In genomic region chr2:219618733-219619122, GRCh38 we compare ENCODE assay signal across 17 cellular contexts. TPM values are rescaled to one million over a fixed set of nuclear protein-coding genes. Genes with fewer than 3 reads are reported as not detected.
A peak's percentile ranks its signal among the peaks of the same experiment; 100 is the strongest.
DNase-seq lines count a peak whose midpoint lies in the region; ATAC-seq, FAIRE-seq and TF ChIP-seq lines count a peak whose summit lies in the region.
"Had no signal": no experiment of that assay in that cellular context is flagged by ENCODE, and none has a peak within 500 bp of the region (broad histone marks: within the 10 kb centered on the region; RNA-seq: fewer than 3 reads in every experiment).

No MANE protein-coding gene starts in this region.

- H3K27me3 ChIP-seq in heart left ventricle (no peaks in the 10 kb centered on the region), right atrium auricular region (no peaks in the 10 kb centered on the region)
- H3K27me3 ChIP-seq: BE2C had no signal

- no peaks in the 10 kb centered on the region for H3K9me3 Mint-ChIP-seq in activated T-helper 2 cell treated with anti-CD3 and anti-CD28 coated beads, Interferon-gamma antibody, Interleukin-2, Interleukin-4, amounts not matched to agents 10 μg/mL and 5 μg/mL and 100 μg/mL, durations not matched to agents 14 hours and 24 hours and 36 hours
- H3K9me3 Mint-ChIP-seq in stimulated activated naive B cell treated with anti-CD40 and anti-IgM and Interleukin-4, amounts not matched to agents 10 μg/mL and 1 μg/mL and 100 μg/mL, for 72 hours = no peaks in the 10 kb centered on the region
- H3K9me3 Mint-ChIP-seq: CD4-positive, alpha-beta memory T cell had no signal

- H3K4me3 Mint-ChIP-seq in activated T-helper 2 cell treated with anti-CD3 and anti-CD28 coated beads, Interferon-gamma antibody, Interleukin-2, Interleukin-4, amounts not matched to agents 10 μg/mL and 5 μg/mL and 100 μg/mL, durations not matched to agents 14 hours and 24 hours and 36 hours (ENCODE audit: low read depth) = no peak overlapping the region
- no peak overlapping the region for H3K4me3 Mint-ChIP-seq in stimulated activated naive B cell treated with anti-CD40 and anti-IgM and Interleukin-4, amounts not matched to agents 10 μg/mL and 1 μg/mL and 100 μg/mL, for 72 hours
- H3K4me3 Mint-ChIP-seq: CD4-positive, alpha-beta memory T cell had no signal

- TF ChIP-seq POLR2A in heart left ventricle (IDR thresholded peaks at IDR 0.05) = no peak

- peaks cover 12% of the 10 kb centered on the region for H3K36me3 Mint-ChIP-seq in activated T-helper 2 cell treated with anti-CD3 and anti-CD28 coated beads, Interferon-gamma antibody, Interleukin-2, Interleukin-4, amounts not matched to agents 10 μg/mL and 5 μg/mL and 100 μg/mL, durations not matched to agents 14 hours and 24 hours and 36 hours (ENCODE audit: low read depth)
- H3K36me3 Mint-ChIP-seq in stimulated activated naive B cell treated with anti-CD40 and anti-IgM and Interleukin-4, amounts not matched to agents 10 μg/mL and 1 μg/mL and 100 μg/mL, for 72 hours = peaks cover 21 to 29% of the 10 kb centered on the region in 2 donors

- no peak for FAIRE-seq in kidney (lab: Jason Lieb, UNC)
- FAIRE-seq: A549, GM19239 had no signal

- H3K9ac ChIP-seq in kidney (ENCODE audit: low read length in 2 of 2) = no peak overlapping the region

- H3K4me1 ChIP-seq in heart left ventricle = peaks cover 0 to 51% (median 15%) of the 10 kb centered on the region in 12 donors
- H3K4me1 ChIP-seq in right atrium auricular region = peaks cover 0 to 29% of the 10 kb centered on the region in 2 donors
- no peaks in the 10 kb centered on the region for H3K4me1 ChIP-seq in kidney (ENCODE audit: control insufficient read depth in 1 of 2, insufficient read depth in 1 of 2, low read depth in 1 of 2, low read length in 2 of 2)
- H3K4me1 ChIP-seq: A549, BE2C, HAP-1 had no signal

- peak overlapping the region in 7 of 12 donors; percentile 1 to 60 (median 20) for H3K27ac ChIP-seq in heart left ventricle
- H3K27ac ChIP-seq in right atrium auricular region = no peak overlapping the region
- H3K27ac ChIP-seq in kidney (ENCODE audit: low read depth in 2 of 2, low read length in 2 of 2) = no peak overlapping the region
- H3K27ac ChIP-seq: A549, C4-2B had no signal

- no peak for ATAC-seq in heart left ventricle
- no peak for ATAC-seq in stimulated activated naive B cell treated with anti-CD40 and anti-IgM and Interleukin-4, amounts not matched to agents 10 μg/mL and 1 μg/mL and 100 μg/mL, for 72 hours (replicated peaks)
- ATAC-seq: A549 had no signal

- H3K27ac Mint-ChIP-seq in activated T-helper 2 cell treated with anti-CD3 and anti-CD28 coated beads, Interferon-gamma antibody, Interleukin-2, Interleukin-4, amounts not matched to agents 10 μg/mL and 5 μg/mL and 100 μg/mL, durations not matched to agents 14 hours and 24 hours and 36 hours = peak overlapping the region; percentile 48
- H3K27ac Mint-ChIP-seq in stimulated activated naive B cell treated with anti-CD40 and anti-IgM and Interleukin-4, amounts not matched to agents 10 μg/mL and 1 μg/mL and 100 μg/mL, for 72 hours = peak overlapping the region; percentile 21

- no peaks in the 10 kb centered on the region for H3K4me1 Mint-ChIP-seq in activated T-helper 2 cell treated with anti-CD3 and anti-CD28 coated beads, Interferon-gamma antibody, Interleukin-2, Interleukin-4, amounts not matched to agents 10 μg/mL and 5 μg/mL and 100 μg/mL, durations not matched to agents 14 hours and 24 hours and 36 hours (ENCODE audit: low read depth)
- H3K4me1 Mint-ChIP-seq in stimulated activated naive B cell treated with anti-CD40 and anti-IgM and Interleukin-4, amounts not matched to agents 10 μg/mL and 1 μg/mL and 100 μg/mL, for 72 hours = no peaks in the 10 kb centered on the region

- H3K27me3 Mint-ChIP-seq in activated T-helper 2 cell treated with anti-CD3 and anti-CD28 coated beads, Interferon-gamma antibody, Interleukin-2, Interleukin-4, amounts not matched to agents 10 μg/mL and 5 μg/mL and 100 μg/mL, durations not matched to agents 14 hours and 24 hours and 36 hours (ENCODE audit: low read depth) = peaks cover 6% of the 10 kb centered on the region
- peaks cover 9 to 22% of the 10 kb centered on the region in 2 donors for H3K27me3 Mint-ChIP-seq in stimulated activated naive B cell treated with anti-CD40 and anti-IgM and Interleukin-4, amounts not matched to agents 10 μg/mL and 1 μg/mL and 100 μg/mL, for 72 hours

- no peaks in the 10 kb centered on the region for H3K9me3 ChIP-seq in heart left ventricle
- no peaks in the 10 kb centered on the region for H3K9me3 ChIP-seq in right atrium auricular region
- no peaks in the 10 kb centered on the region for H3K9me3 ChIP-seq in kidney (ENCODE audit: control insufficient read depth in 1 of 2, low read length in 2 of 2)
- H3K9me3 ChIP-seq: A549, BE2C, HAP-1 had no signal

- intact Hi-C loops in heart left ventricle (cut with DNase I) = no loop called here
- intact Hi-C loops in activated T-helper 2 cell treated with anti-CD3 and anti-CD28 coated beads, Interferon-gamma antibody, Interleukin-2, Interleukin-4, amounts not matched to agents 10 μg/mL and 5 μg/mL and 100 μg/mL, durations not matched to agents 14 hours and 24 hours and 36 hours (cut with micrococcal nuclease) = no loop called here
- intact Hi-C loops in kidney (cut with DNase I) = no loop called here

- 72 to 81% (median 79%) methylated on average over 3 of the region's 3 CpGs for WGBS in heart left ventricle, 4 donors

- H3K36me3 ChIP-seq in heart left ventricle = peaks cover 0 to 29% (median 17%) of the 10 kb centered on the region in 9 donors
- peaks cover 21% of the 10 kb centered on the region for H3K36me3 ChIP-seq in right atrium auricular region
- peaks cover 5 to 15% of the 10 kb centered on the region in 2 donors for H3K36me3 ChIP-seq in kidney (ENCODE audit: control insufficient read depth in 1 of 2, insufficient read depth in 2 of 2, low read length in 2 of 2)
- H3K36me3 ChIP-seq: HAP-1 had no signal

- no peak for DNase-seq in heart left ventricle
- no peak for DNase-seq in right atrium auricular region (ENCODE audit: low spot score)
- no peak for DNase-seq in activated T-helper 2 cell treated with anti-CD3 and anti-CD28 coated beads, Interferon-gamma antibody, Interleukin-2, Interleukin-4, amounts not matched to agents 10 μg/mL and 5 μg/mL and 100 μg/mL, durations not matched to agents 14 hours and 24 hours and 36 hours (ENCODE audit: low spot score)
- peak; percentile 12 for DNase-seq in kidney
- DNase-seq in stimulated activated naive B cell treated with anti-CD40 and anti-IgM and Interleukin-4, amounts not matched to agents 10 μg/mL and 1 μg/mL and 100 μg/mL, for 72 hours = no peak
- DNase-seq in DMS 273 (lab: John Stamatoyannopoulos, UW; ENCODE audit: unreplicated experiment) = no peak
- DNase-seq in anterior cingulate cortex (lab: John Stamatoyannopoulos, UW) = no peak
- DNase-seq: BE2C; CD4-positive, alpha-beta memory T cell; DMS153; GF-D8; GOT3 had no signal

- H3K4me3 ChIP-seq in heart left ventricle = no peak overlapping the region
- no peak overlapping the region for H3K4me3 ChIP-seq in right atrium auricular region
- H3K4me3 ChIP-seq in kidney (ENCODE audit: low read length in 2 of 2) = no peak overlapping the region
- H3K4me3 ChIP-seq: A549, HAP-1 had no signal

- TF ChIP-seq CTCF in heart left ventricle (IDR thresholded peaks at IDR 0.05) (no peak), right atrium auricular region (IDR thresholded peaks at IDR 0.05) (no peak), kidney (IDR thresholded peaks at IDR 0.05; ENCODE audit: borderline replicate concordance, extremely low read depth, insufficient read depth) (no peak)

RNA-seq across cellular contexts. Expression of gene SLC4A3, which starts 8.7 kb away (rescaled TPM):
- total RNA-seq in heart left ventricle (100 to 1,000 TPM; 249 to 507 (median 428) TPM), right atrium auricular region (100 to 1,000 TPM; 270 to 502 TPM), kidney (4.9 TPM)
- polyA plus RNA-seq in heart left ventricle (100 to 1,000 TPM; 236 to 250 TPM), kidney (ENCODE audit: insufficient read depth, low read depth, low replicate concordance) (5.2 TPM)
- 0.07 and 0.14 TPM in 2 replicates for total RNA-seq in activated T-helper 2 cell treated with anti-CD3 and anti-CD28 coated beads, Interferon-gamma antibody, Interleukin-2, Interleukin-4, amounts not matched to agents 10 μg/mL and 5 μg/mL and 100 μg/mL, durations not matched to agents 14 hours and 24 hours and 36 hours
- total RNA-seq: CD4-positive, alpha-beta memory T cell had no signal
- polyA plus RNA-seq: CD4-positive, alpha-beta memory T cell had no signal

RNA-seq across cellular contexts. Expression of gene STK11IP, which starts 21.1 kb away (rescaled TPM):
- total RNA-seq in heart left ventricle (10 to 100 TPM in 7 of 9 donors, 1 to 10 TPM in 2; 7.3 to 24.1 (median 13.9) TPM), right atrium auricular region (1 to 10 TPM; 5.5 to 6.6 TPM), kidney (33.7 TPM)
- polyA plus RNA-seq in heart left ventricle (10 to 100 TPM; 14.9 to 15.6 TPM), kidney (ENCODE audit: insufficient read depth, low read depth, low replicate concordance) (12.5 TPM)
- 32.5 and 38.1 TPM in 2 replicates for total RNA-seq in activated T-helper 2 cell treated with anti-CD3 and anti-CD28 coated beads, Interferon-gamma antibody, Interleukin-2, Interleukin-4, amounts not matched to agents 10 μg/mL and 5 μg/mL and 100 μg/mL, durations not matched to agents 14 hours and 24 hours and 36 hours

RNA-seq across cellular contexts. Expression of gene INHA, which starts 46.6 kb away (rescaled TPM):
- total RNA-seq in heart left ventricle (10 to 100 TPM in 1 of 9 donors, 1 to 10 TPM in 7, under 1 TPM in 1; 0.52 to 14.2 (median 1.8) TPM), right atrium auricular region (10 to 100 TPM in 1 of 2 donors, 1 to 10 TPM in 1; 1.0 to 28.3 TPM), kidney (1.2 TPM)
- polyA plus RNA-seq in heart left ventricle (10 to 100 TPM in 1 of 2 donors, 1 to 10 TPM in 1; 5.5 to 12.0 TPM), kidney (ENCODE audit: insufficient read depth, low read depth, low replicate concordance) (2.5 TPM)
- total RNA-seq in activated T-helper 2 cell treated with anti-CD3 and anti-CD28 coated beads, Interferon-gamma antibody, Interleukin-2, Interleukin-4, amounts not matched to agents 10 μg/mL and 5 μg/mL and 100 μg/mL, durations not matched to agents 14 hours and 24 hours and 36 hours = not detected in 2 replicates
- total RNA-seq: CD4-positive, alpha-beta memory T cell; HT1080 had no signal
- polyA plus RNA-seq: CD4-positive, alpha-beta memory T cell had no signal

RNA-seq across cellular contexts. Expression of gene OBSL1, which starts 47.4 kb away (rescaled TPM):
- total RNA-seq in heart left ventricle = 100 to 1,000 TPM; 149 to 230 (median 178) TPM
- 100 to 1,000 TPM in 1 of 2 donors, 10 to 100 TPM in 1; 88.1 to 177 TPM for polyA plus RNA-seq in heart left ventricle
- 100 to 1,000 TPM; 150 to 157 TPM for total RNA-seq in right atrium auricular region
- 0.37 and 0.59 TPM in 2 replicates for total RNA-seq in activated T-helper 2 cell treated with anti-CD3 and anti-CD28 coated beads, Interferon-gamma antibody, Interleukin-2, Interleukin-4, amounts not matched to agents 10 μg/mL and 5 μg/mL and 100 μg/mL, durations not matched to agents 14 hours and 24 hours and 36 hours
- 123 TPM for total RNA-seq in kidney
- polyA plus RNA-seq in kidney (ENCODE audit: insufficient read depth, low read depth, low replicate concordance) = 89.5 TPM
- polyA plus RNA-seq: CD4-positive, alpha-beta memory T cell had no signal

Comparison
In these comparisons a context has a peak if more than half of its experiments do, and no peak if none do; other contexts are left out.
1. H3K27ac ChIP-seq: peak in heart left ventricle (7 of 12); none in right atrium auricular region (0 of 2) and kidney (0 of 2).
2. RNA of gene SLC4A3, which starts 8.7 kb away (total RNA-seq): 270 to 502 TPM in right atrium auricular region and 249 to 507 TPM in heart left ventricle; 4.9 TPM in kidney (single experiment) and 0.07 to 0.14 TPM in activated T-helper 2 cell treated with anti-CD3 and anti-CD28 coated beads, Interferon-gamma antibody, Interleukin-2, Interleukin-4, amounts not matched to agents 10 μg/mL and 5 μg/mL and 100 μg/mL, durations not matched to agents 14 hours and 24 hours and 36 hours; every median in the first group is over 10 times any median in the second.